In the genomic region with DNA sequence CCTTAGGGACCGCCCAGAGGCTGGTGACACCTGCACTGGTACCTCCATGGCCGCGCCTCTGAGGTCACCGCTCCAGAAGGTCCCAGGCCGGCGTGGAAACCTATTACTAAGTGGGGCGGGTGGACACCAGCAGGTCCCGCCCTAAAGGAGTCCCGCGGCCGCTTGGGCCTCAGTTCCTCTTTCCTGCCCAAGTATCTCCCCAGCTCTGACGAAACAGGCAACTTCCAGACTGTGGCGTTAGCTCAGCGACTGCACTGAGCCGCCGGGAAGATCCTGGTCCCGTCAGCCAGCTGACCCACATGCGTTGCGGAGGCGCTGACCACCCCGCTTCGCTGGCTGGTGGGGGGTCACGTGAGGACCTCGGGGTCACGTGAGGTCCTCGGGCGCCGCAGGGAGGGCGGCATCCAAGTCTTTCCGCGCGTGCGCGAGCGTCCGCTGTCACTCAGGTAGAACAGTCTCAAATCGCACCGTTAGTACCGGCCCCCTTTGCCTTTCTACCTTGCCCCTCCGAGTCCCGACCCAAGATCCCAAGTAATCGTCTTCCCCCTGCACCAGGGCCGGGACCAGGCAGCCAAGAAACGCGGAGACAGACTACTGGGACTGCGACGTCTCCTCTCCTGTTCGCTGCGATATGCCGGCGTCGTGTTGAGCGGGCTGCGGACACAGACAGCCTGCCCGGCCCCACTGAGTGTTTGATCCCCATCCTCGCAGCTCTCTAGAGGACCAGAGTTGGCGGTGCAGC, we compare ENCODE assay signal across 8 cellular contexts. TPM values are rescaled to one million over a fixed set of nuclear protein-coding genes. Genes with fewer than 3 reads are reported as not detected.
A peak's percentile ranks its signal among the peaks of the same experiment; 100 is the strongest.
DNase-seq lines count a peak whose midpoint lies in the region; ATAC-seq and TF ChIP-seq lines count a peak whose summit lies in the region.

No MANE protein-coding gene starts in this region.

- H3K79me2 ChIP-seq in PC-9 (ENCODE audit: low read depth) (no peaks in the 10 kb centered on the region), neural progenitor cell (ENCODE audit: low read depth) (no peaks in the 10 kb centered on the region)

- peak overlapping the region; percentile 96 for H3K27ac ChIP-seq in CD8-positive, alpha-beta T cell (ENCODE audit: low read depth, low read length)
- peak overlapping the region; percentile 67; the same call in 1 of the 2 replicates for H3K27ac ChIP-seq in HUES64 (ENCODE audit: low read depth, low read length)
- no peak overlapping the region for H3K27ac ChIP-seq in PC-9
- no peak overlapping the region for H3K27ac ChIP-seq in neural progenitor cell
- H3K27ac ChIP-seq in substantia nigra (ENCODE audit: low read depth, low read length, poor library complexity, severe bottlenecking) = peak overlapping the region; percentile 82

- peak; percentile 61 to 92 (median 77) for DNase-seq in CD8-positive, alpha-beta T cell
- DNase-seq in PC-9 (peak; percentile 37 to 81), fibroblast of villous mesenchyme (ENCODE audit: low read depth) (peak; percentile 87), neural progenitor cell (ENCODE audit: low spot score) (peak; percentile 88), substantia nigra (lab: John Stamatoyannopoulos, UW) (peak; percentile 42 to 92 (median 81))
- peak; percentile 73 to 78 for DNase-seq in activated T-helper 1 cell treated with anti-CD3 and anti-CD28 coated beads, Interleukin-2, amount 50 U/mL, for 16 hours (ENCODE audit: low read depth in 1 of 2, low spot score in 1 of 2)

- H3K36me3 ChIP-seq in CD8-positive, alpha-beta T cell (ENCODE audit: insufficient read depth, low read length) = no peaks in the 10 kb centered on the region
- no peaks in the 10 kb centered on the region for H3K36me3 ChIP-seq in HUES64 (ENCODE audit: insufficient read depth, low read length)
- no peaks in the 10 kb centered on the region for H3K36me3 ChIP-seq in PC-9 (ENCODE audit: low read depth)
- no peaks in the 10 kb centered on the region for H3K36me3 ChIP-seq in neural progenitor cell

- peaks cover 13% of the 10 kb centered on the region for H3K4me1 Mint-ChIP-seq in CD8-positive, alpha-beta T cell (ENCODE audit: low read depth)
- peaks cover 4% of the 10 kb centered on the region for H3K4me1 Mint-ChIP-seq in neural progenitor cell

- H3K9ac ChIP-seq in HUES64 (ENCODE audit: low read depth, low read length) (peak overlapping the region; percentile 79), neural progenitor cell (no peak overlapping the region)

- H2AFZ ChIP-seq in PC-9 (peak overlapping the region; percentile 76), neural progenitor cell (replicated peaks) (peak overlapping the region; percentile 87)

- H3F3A ChIP-seq in PC-9 (ENCODE audit: insufficient read depth, low read depth) (no peaks in the 10 kb centered on the region), neural progenitor cell (ENCODE audit: low read depth) (peaks cover 5% of the 10 kb centered on the region)

- peak; percentile 82 for ATAC-seq in CD8-positive, alpha-beta T cell
- peak; percentile 85 for ATAC-seq in GM21367 (IDR thresholded peaks at IDR 0.05; ENCODE audit: unreplicated experiment)

- CTCF ChIA-PET in CD8-positive, alpha-beta T cell (lab: Charles Lee) = interaction anchor here (0.6 to 1.4 kb wide), 2 partner anchors 18 to 349 kb away, joined by 3 to 4 read pairs; no protein-coding TSS in a partner anchor
- CTCF ChIA-PET in PC-9 (lab: Charles Lee) = no interaction called here

- H3K9me3 Mint-ChIP-seq in CD8-positive, alpha-beta T cell = peaks cover 3% of the 10 kb centered on the region
- H3K9me3 Mint-ChIP-seq in neural progenitor cell = no peaks in the 10 kb centered on the region

- H3K4me3 ChIP-seq in CD8-positive, alpha-beta T cell (ENCODE audit: low read depth, low read length) = peak overlapping the region; percentile 99
- H3K4me3 ChIP-seq in HUES64 (ENCODE audit: low read length) (peak overlapping the region; percentile 68), PC-9 (peak overlapping the region; percentile 51), fibroblast of villous mesenchyme (ENCODE audit: low read depth, low read length) (peak overlapping the region; percentile 73), neural progenitor cell (peak overlapping the region; percentile 52)

- H3K27me3 ChIP-seq in CD8-positive, alpha-beta T cell (ENCODE audit: insufficient read depth, low read length) = no peaks in the 10 kb centered on the region
- H3K27me3 ChIP-seq in HUES64 (ENCODE audit: insufficient read depth, low read length) (peaks cover 3% of the 10 kb centered on the region; the same call in 1 of the 2 replicates), PC-9 (ENCODE audit: insufficient read depth, low read depth) (no peaks in the 10 kb centered on the region), neural progenitor cell (no peaks in the 10 kb centered on the region)

- H3K27me3 Mint-ChIP-seq in CD8-positive, alpha-beta T cell (ENCODE audit: low read depth) = no peaks in the 10 kb centered on the region
- peaks cover 2% of the 10 kb centered on the region for H3K27me3 Mint-ChIP-seq in neural progenitor cell (ENCODE audit: insufficient read depth, low read depth)

- TF ChIP-seq CTCF in CD8-positive, alpha-beta T cell (IDR thresholded peaks at IDR 0.05) = no peak
- TF ChIP-seq CTCF in PC-9 (conservative IDR thresholded peaks at IDR 0.05) (no peak), fibroblast of villous mesenchyme (IDR thresholded peaks at IDR 0.05; ENCODE audit: insufficient read depth, low read depth, low read length) (no peak), neural progenitor cell (IDR thresholded peaks at IDR 0.05) (no peak)

- H3K4me2 ChIP-seq in PC-9 (peak overlapping the region; percentile 67), neural progenitor cell (peak overlapping the region; percentile 79)

- peak overlapping the region; percentile 100 for H3K27ac Mint-ChIP-seq in CD8-positive, alpha-beta T cell
- H3K27ac Mint-ChIP-seq in neural progenitor cell = peak overlapping the region; percentile 82

- H3K4me3 Mint-ChIP-seq in CD8-positive, alpha-beta T cell = peak overlapping the region; percentile 100
- peak overlapping the region; percentile 91 for H3K4me3 Mint-ChIP-seq in neural progenitor cell

- H3K9me2 ChIP-seq in PC-9 (ENCODE audit: insufficient read depth) = no peaks in the 10 kb centered on the region

- H3K36me3 Mint-ChIP-seq in CD8-positive, alpha-beta T cell = peaks cover 4% of the 10 kb centered on the region
- H3K36me3 Mint-ChIP-seq in neural progenitor cell = no peaks in the 10 kb centered on the region

- TSS peak; percentile 47 for BruUV-seq in PC-9 (replicated peaks; lab: Mats Ljungman, UMichigan)

- H4K20me1 ChIP-seq in PC-9 (ENCODE audit: insufficient read depth) (no peaks in the 10 kb centered on the region), neural progenitor cell (ENCODE audit: low read depth) (no peaks in the 10 kb centered on the region)

- POLR2A ChIA-PET in CD8-positive, alpha-beta T cell (lab: Charles Lee) = interaction anchor here (0.7 to 4.2 kb wide), 11 partner anchors 12 to 710 kb away, joined by 3 to 62 read pairs (median 5); a partner anchor contains a TSS
- POLR2A ChIA-PET in PC-9 (lab: Charles Lee; ENCODE audit: unreplicated experiment) = interaction anchor here (0.6 kb wide), 1 partner anchor 53 kb away, joined by 3 read pairs; a partner anchor contains a TSS

- no peaks in the 10 kb centered on the region for H3K9me3 ChIP-seq in CD8-positive, alpha-beta T cell (ENCODE audit: low read length)
- peaks cover 9% of the 10 kb centered on the region for H3K9me3 ChIP-seq in HUES64 (ENCODE audit: insufficient read depth, low read depth, low read length)
- H3K9me3 ChIP-seq in PC-9 (ENCODE audit: insufficient read depth, low read depth) = no peaks in the 10 kb centered on the region
- no peaks in the 10 kb centered on the region for H3K9me3 ChIP-seq in neural progenitor cell (ENCODE audit: low read depth)

- intact Hi-C loops in CD8-positive, alpha-beta T cell (cut with DNase I, micrococcal nuclease) = loop anchor here (1.0 to 10.0 kb wide), 6 partner anchors 12 to 1093 kb away; a partner anchor contains a TSS
- intact Hi-C loops in PC-9 (cut with micrococcal nuclease; ENCODE audit: unreplicated experiment) = loop anchor here (2.0 kb wide), 1 partner anchor 23 kb away; no protein-coding TSS in a partner anchor

- 2% methylated on average over 57 of the region's 57 CpGs for WGBS in HUES64

- peaks cover 10% of the 10 kb centered on the region for H3K4me1 ChIP-seq in CD8-positive, alpha-beta T cell (ENCODE audit: insufficient read depth, low read length)
- H3K4me1 ChIP-seq in HUES64 (ENCODE audit: insufficient read depth, low read length) (no peaks in the 10 kb centered on the region), PC-9 (replicated peaks; ENCODE audit: insufficient read depth) (no peaks in the 10 kb centered on the region), neural progenitor cell (no peaks in the 10 kb centered on the region)

RNA-seq across cellular contexts. Expression of a gene that starts 53.7 kb away (rescaled TPM):
- total RNA-seq in CD8-positive, alpha-beta T cell = 10 to 100 TPM; 51.6 to 54.6 TPM
- 10.8 TPM for polyA plus RNA-seq in HUES64 (2013, experiment 1 of 2)
- polyA plus RNA-seq in HUES64 (2013, experiment 2 of 2) = 11.5 TPM
- total RNA-seq in PC-9 (2021) (11.6 and 12.9 TPM in 2 replicates), fibroblast of villous mesenchyme (26.7 and 31.1 TPM in 2 replicates), neural progenitor cell (ENCODE audit: low replicate concordance) (11.1 TPM in 2 replicates)

RNA-seq across cellular contexts. Expression of a gene that starts 58.5 kb away (rescaled TPM):
- not detected for total RNA-seq in CD8-positive, alpha-beta T cell
- polyA plus RNA-seq in HUES64 (2013, experiment 1 of 2) = 62.4 TPM
- polyA plus RNA-seq in HUES64 (2013, experiment 2 of 2) = 60.3 TPM
- total RNA-seq in PC-9 (2021) (0.53 and 1.5 TPM in 2 replicates), fibroblast of villous mesenchyme (0.32 and 0.43 TPM in 2 replicates), neural progenitor cell (ENCODE audit: low replicate concordance) (81.6 and 100 TPM in 2 replicates)

Comparison
In these comparisons a context has a peak if more than half of its experiments do, and no peak if none do; other contexts are left out.
1. H3K27ac ChIP-seq: peak in CD8-positive, alpha-beta T cell (single experiment), HUES64 (single experiment) and substantia nigra (single experiment); none in PC-9 (single experiment) and neural progenitor cell (single experiment).
2. RNA of a gene that starts 58.5 kb away (total RNA-seq): 81.6 to 100 TPM in neural progenitor cell; 0.53 to 1.5 TPM in PC-9, 0.32 to 0.43 TPM in fibroblast of villous mesenchyme and not detected in CD8-positive, alpha-beta T cell; every median in the first group is over 10 times any median in the second.
3. Peak in every context shown above with its lines, with median percentiles within 50 percentile points of each other: DNase-seq and H3K4me3 ChIP-seq.